Comparison of ENCODE assay signal across 13 cellular contexts in the genomic region with DNA sequence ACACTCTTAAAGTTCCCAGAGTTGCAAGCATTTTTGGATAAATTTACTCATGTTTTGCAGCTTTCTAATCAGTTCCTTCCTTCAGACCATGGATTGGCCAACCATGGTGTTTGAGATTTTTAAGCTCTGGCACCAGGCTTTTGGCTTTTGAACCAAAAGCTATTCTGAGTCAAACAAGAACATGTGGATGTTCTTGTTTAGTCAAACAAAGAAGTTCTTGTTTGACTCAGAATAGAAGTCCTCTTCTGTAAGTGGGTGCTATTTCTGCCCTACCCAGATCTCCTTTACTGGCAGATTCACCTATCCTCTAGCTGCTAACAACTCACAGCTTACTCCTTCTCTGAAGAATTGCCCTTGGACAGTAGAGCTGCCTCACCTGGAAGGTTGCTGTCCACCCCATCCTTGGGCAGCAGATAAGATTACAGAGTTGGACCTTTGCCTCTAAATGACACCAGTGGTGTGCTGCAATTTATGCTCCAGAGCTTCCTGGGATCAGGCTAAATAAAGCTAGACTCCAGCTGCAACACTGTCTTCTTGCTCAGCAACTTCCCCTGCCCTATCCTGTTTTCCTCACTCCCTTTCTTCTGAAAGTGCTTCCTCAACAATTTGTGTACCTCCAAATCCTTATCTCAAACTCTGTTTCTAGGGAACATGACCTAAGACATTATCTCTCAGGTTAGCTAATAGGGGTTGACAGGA.
DNase-seq lines count a peak whose midpoint lies in the region; ATAC-seq and TF ChIP-seq lines count a peak whose summit lies in the region.
"Had no signal": no experiment of that assay in that cellular context is flagged by ENCODE, and none has a peak within 500 bp of the region (broad histone marks: within the 10 kb centered on the region; RNA-seq: fewer than 3 reads in every experiment).

No MANE protein-coding gene starts in this region.

- no peaks in the 10 kb centered on the region for H3K4me1 Mint-ChIP-seq in glutamatergic neuron (ENCODE audit: low read depth, unreplicated experiment)
- H3K4me1 Mint-ChIP-seq: T-cell had no signal

- peak; percentile 9 for DNase-seq in pons (ENCODE audit: low spot score)
- no peak for DNase-seq in glutamatergic neuron
- DNase-seq in NCI-H1694 (lab: John Stamatoyannopoulos, UW): no peak
- DNase-seq in germinal center (ENCODE audit: low spot score): no peak
- DNase-seq: activated naive CD4-positive, alpha-beta T cell treated with anti-CD3 and anti-CD28 coated beads for 36 hours; central memory CD4-positive, alpha-beta T cell; GF-D8; mucosa of descending colon; NCI-H2107; T-cell had no signal

- H3K9me3 Mint-ChIP-seq in glutamatergic neuron (ENCODE audit: unreplicated experiment): no peaks in the 10 kb centered on the region
- H3K9me3 Mint-ChIP-seq: activated naive CD4-positive, alpha-beta T cell treated with anti-CD3 and anti-CD28 coated beads for 36 hours; T-cell had no signal

- no peaks in the 10 kb centered on the region for H3K27me3 Mint-ChIP-seq in glutamatergic neuron (ENCODE audit: unreplicated experiment)

- H3K27ac Mint-ChIP-seq in glutamatergic neuron (ENCODE audit: unreplicated experiment): no peak overlapping the region
- H3K27ac Mint-ChIP-seq: activated naive CD4-positive, alpha-beta T cell treated with anti-CD3 and anti-CD28 coated beads for 36 hours; T-cell had no signal

- no peak overlapping the region for H3K4me3 Mint-ChIP-seq in glutamatergic neuron (ENCODE audit: unreplicated experiment)
- H3K4me3 Mint-ChIP-seq: activated naive CD4-positive, alpha-beta T cell treated with anti-CD3 and anti-CD28 coated beads for 36 hours; T-cell had no signal

- no peak for TF ChIP-seq CTCF in glutamatergic neuron (IDR thresholded peaks at IDR 0.05; ENCODE audit: partially characterized antibody, unreplicated experiment)

- H3K36me3 Mint-ChIP-seq in glutamatergic neuron (ENCODE audit: unreplicated experiment): no peaks in the 10 kb centered on the region
- H3K36me3 Mint-ChIP-seq: T-cell had no signal

- ATAC-seq in GM18870 (IDR thresholded peaks at IDR 0.05; ENCODE audit: unreplicated experiment) (peak; percentile 76), GM21786 (IDR thresholded peaks at IDR 0.05; ENCODE audit: unreplicated experiment) (peak; percentile 61), HG03378 (IDR thresholded peaks at IDR 0.05; ENCODE audit: unreplicated experiment) (peak; percentile 84)
- ATAC-seq: mucosa of descending colon, T-cell had no signal
